ENCODE assay signal across 18 cellular contexts in genomic region chr10:59606551-59606961, GRCh38.
DNase-seq lines count a peak whose midpoint lies in the region; ATAC-seq, FAIRE-seq and TF ChIP-seq lines count a peak whose summit lies in the region.
"Had no signal": no experiment of that assay in that cellular context is flagged by ENCODE, and none has a peak within 500 bp of the region (broad histone marks: within the 10 kb centered on the region; RNA-seq: fewer than 3 reads in every experiment).

No MANE protein-coding gene starts in this region.

- H3K4me3 Mint-ChIP-seq in astrocyte (ENCODE audit: unreplicated experiment): no peak overlapping the region
- H3K4me3 Mint-ChIP-seq: B cell, naive B cell had no signal

- no peaks in the 10 kb centered on the region for H3K36me3 Mint-ChIP-seq in astrocyte (ENCODE audit: low read depth, unreplicated experiment)
- H3K36me3 Mint-ChIP-seq: naive B cell had no signal

- peaks cover 3% of the 10 kb centered on the region for H3K27me3 Mint-ChIP-seq in astrocyte (ENCODE audit: low read depth, unreplicated experiment)

- peaks cover 3% of the 10 kb centered on the region for H3K4me1 Mint-ChIP-seq in astrocyte (ENCODE audit: low read depth, unreplicated experiment)
- H3K4me1 Mint-ChIP-seq: B cell, naive B cell had no signal

- H2AFZ ChIP-seq in astrocyte (ENCODE audit: low read depth, low read length): no peak overlapping the region

- H3K9ac ChIP-seq in astrocyte (ENCODE audit: low read length): no peak overlapping the region

- ATAC-seq in HG03457 (IDR thresholded peaks at IDR 0.05; ENCODE audit: unreplicated experiment): no peak
- ATAC-seq: heart right ventricle, psoas muscle had no signal

- H3K27ac Mint-ChIP-seq in astrocyte (ENCODE audit: unreplicated experiment): no peak overlapping the region
- H3K27ac Mint-ChIP-seq: B cell had no signal

- DNase-seq in COLO829 (ENCODE audit: low spot score) (peak; percentile 35), MV-4-11 (lab: John Stamatoyannopoulos, UW) (peak; percentile 53), astrocyte (ENCODE audit: low read depth) (peak; percentile 35), iris pigment epithelial cell (ENCODE audit: low read depth) (peak; percentile 52), SKM-1 (lab: John Stamatoyannopoulos, UW; ENCODE audit: unreplicated experiment) (no peak), NCI-H510A (lab: John Stamatoyannopoulos, UW) (no peak), SIG-M5 treated with dmso at 0.1 percent for 504 hours (lab: John Stamatoyannopoulos, UW; ENCODE audit: unreplicated experiment) (no peak)
- DNase-seq: activated CD4-positive, CD25-positive, alpha-beta regulatory T cell; amniotic stem cell; DMS79; heart right ventricle; KBM-7; naive B cell; NCI-H187 treated with DMSO at 0.1 percent for 48 hours; psoas muscle; stimulated activated CD4-positive, alpha-beta T cell treated with anti-CD3 and anti-CD28 coated beads, Interleukin-4, amount 100 ng/mL, for 1 hour had no signal

- no peaks in the 10 kb centered on the region for H3K4me1 ChIP-seq in astrocyte (ENCODE audit: insufficient read depth, low read length)
- H3K4me1 ChIP-seq: heart right ventricle, psoas muscle had no signal

- no peak overlapping the region for H3K27ac ChIP-seq in astrocyte (ENCODE audit: low read depth, low read length)
- H3K27ac ChIP-seq: heart right ventricle, psoas muscle had no signal

- no peaks in the 10 kb centered on the region for H3K9me3 ChIP-seq in astrocyte (ENCODE audit: insufficient read depth, low read depth, low read length)
- H3K9me3 ChIP-seq: heart right ventricle, psoas muscle had no signal

- no peak for TF ChIP-seq CTCF in astrocyte (IDR thresholded peaks at IDR 0.05; ENCODE audit: insufficient read depth, low read depth, low read length)

- no peaks in the 10 kb centered on the region for H4K20me1 ChIP-seq in astrocyte (ENCODE audit: insufficient read depth, low read length)

- no peaks in the 10 kb centered on the region for H3K9me3 Mint-ChIP-seq in astrocyte (ENCODE audit: unreplicated experiment)

- H3K36me3 ChIP-seq in astrocyte (ENCODE audit: insufficient read depth, low read length): no peaks in the 10 kb centered on the region
- H3K36me3 ChIP-seq: heart right ventricle had no signal

- H3K4me3 ChIP-seq in astrocyte (ENCODE audit: insufficient read depth, low read depth, low read length): no peak overlapping the region
- H3K4me3 ChIP-seq: heart right ventricle, psoas muscle had no signal

- no peaks in the 10 kb centered on the region for H3K79me2 ChIP-seq in astrocyte (ENCODE audit: insufficient read depth, low read length)

- H3K27me3 ChIP-seq in astrocyte (ENCODE audit: insufficient read depth, low read length): no peaks in the 10 kb centered on the region
- H3K27me3 ChIP-seq: heart right ventricle had no signal

- no peak overlapping the region for H3K4me2 ChIP-seq in astrocyte (ENCODE audit: low read length)

- FAIRE-seq in astrocyte (lab: Jason Lieb, UNC): no peak

Comparison
In these comparisons a context has a peak if more than half of its experiments do, and no peak if none do; other contexts are left out.
1. DNase-seq: peak in COLO829 (single experiment), MV-4-11 (single experiment), astrocyte (single experiment) and iris pigment epithelial cell (single experiment); none in SKM-1 (single experiment), NCI-H510A (single experiment) and SIG-M5 treated with dmso at 0.1 percent for 504 hours (single experiment).